23 cellular contexts compared by ENCODE assay signal in the genomic region with DNA sequence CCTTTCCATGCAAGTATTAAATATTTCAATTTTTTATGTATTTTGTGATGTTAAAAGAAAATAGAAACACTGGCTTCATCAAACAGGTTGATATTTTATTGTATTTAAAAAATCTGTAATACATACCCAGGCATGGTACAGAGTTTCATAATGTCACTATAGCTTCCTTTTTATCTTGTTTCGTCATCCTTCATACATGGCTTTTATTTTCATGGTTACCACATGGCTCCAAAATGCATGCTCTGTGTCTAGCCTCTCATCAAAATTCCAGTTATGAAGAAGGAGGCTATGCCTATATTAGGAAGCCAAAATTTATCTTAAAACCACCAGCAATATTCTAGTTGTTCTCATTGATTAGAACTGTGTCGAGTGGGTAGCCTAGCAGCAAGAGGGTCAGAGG.
"Had no signal": no experiment of that assay in that cellular context is flagged by ENCODE, and none has a peak within 500 bp of the region (broad histone marks: within the 10 kb centered on the region; RNA-seq: fewer than 3 reads in every experiment).

No MANE protein-coding gene starts in this region.

- H3K4me1 ChIP-seq: left ventricle myocardium inferior, right atrium auricular region, right lobe of liver, testis, thyroid gland, transverse colon, upper lobe of left lung, vagina had no signal

- DNase-seq: islet precursor cell; left ventricle myocardium inferior; mesendoderm; naive B cell; ovary; right lobe of liver; stimulated activated CD4-positive, alpha-beta T cell treated with anti-CD3 and anti-CD28 coated beads, Interleukin-1b, Interleukin-23, amount 100 ng/mL, for 48 hours; stimulated activated CD4-positive, alpha-beta T cell treated with anti-CD3 and anti-CD28 coated beads, Interleukin-2, amount 100 ng/mL, for 48 hours; stimulated activated CD4-positive, alpha-beta T cell treated with anti-CD3 and anti-CD28 coated beads, Interleukin-4, amount 100 ng/mL, for 4 hours; stimulated activated CD8-positive, alpha-beta memory T cell treated with anti-CD3 and anti-CD28 coated beads, Interleukin-4, amount 100 ng/mL, for 48 hours; stimulated activated naive CD4-positive, alpha-beta T cell treated with Interleukin-2 at 50 U/mL for 16 hours; stimulated activated naive CD8-positive, alpha-beta T cell treated with anti-CD3 and anti-CD28 coated beads, Interleukin-15, amount 100 ng/mL, for 72 hours; substantia nigra; testis; thyroid gland; transverse colon; upper lobe of left lung had no signal

- H3K4me3 ChIP-seq: left ventricle myocardium inferior, lung, ovary, right atrium auricular region, right lobe of liver, smooth muscle cell, thyroid gland, transverse colon, upper lobe of left lung, vagina had no signal

- H3K27ac ChIP-seq: left ventricle myocardium inferior, ovary, right atrium auricular region, right lobe of liver, testis, thyroid gland, transverse colon, upper lobe of left lung, vagina had no signal

- H3K9me3 ChIP-seq: left ventricle myocardium inferior, ovary, right atrium auricular region, right lobe of liver, testis, thyroid gland, transverse colon, upper lobe of left lung, vagina had no signal

- H3K4me2 ChIP-seq: smooth muscle cell had no signal

- ATAC-seq: natural killer cell treated with Interleukin-12 subunit alpha and Interleukin-12 subunit beta and Interleukin-15 and Interleukin-18, amount 100 ng/mL, for 72 hours; right lobe of liver; stimulated activated memory B cell treated with anti-CD40 and anti-IgM and Interleukin-4, amounts not matched to agents 10 μg/mL and 1 μg/mL and 100 μg/mL, for 72 hours; stimulated activated naive CD8-positive, alpha-beta T cell treated with anti-CD3 and anti-CD28 coated beads, Interleukin-15, amount 100 ng/mL, for 72 hours had no signal

- H3K36me3 ChIP-seq: left ventricle myocardium inferior, ovary, right atrium auricular region, right lobe of liver, thyroid gland, transverse colon, upper lobe of left lung, vagina had no signal

- H3K27me3 ChIP-seq: ovary, right atrium auricular region, right lobe of liver, testis, thyroid gland, transverse colon, upper lobe of left lung, vagina had no signal
